In the genomic region with DNA sequence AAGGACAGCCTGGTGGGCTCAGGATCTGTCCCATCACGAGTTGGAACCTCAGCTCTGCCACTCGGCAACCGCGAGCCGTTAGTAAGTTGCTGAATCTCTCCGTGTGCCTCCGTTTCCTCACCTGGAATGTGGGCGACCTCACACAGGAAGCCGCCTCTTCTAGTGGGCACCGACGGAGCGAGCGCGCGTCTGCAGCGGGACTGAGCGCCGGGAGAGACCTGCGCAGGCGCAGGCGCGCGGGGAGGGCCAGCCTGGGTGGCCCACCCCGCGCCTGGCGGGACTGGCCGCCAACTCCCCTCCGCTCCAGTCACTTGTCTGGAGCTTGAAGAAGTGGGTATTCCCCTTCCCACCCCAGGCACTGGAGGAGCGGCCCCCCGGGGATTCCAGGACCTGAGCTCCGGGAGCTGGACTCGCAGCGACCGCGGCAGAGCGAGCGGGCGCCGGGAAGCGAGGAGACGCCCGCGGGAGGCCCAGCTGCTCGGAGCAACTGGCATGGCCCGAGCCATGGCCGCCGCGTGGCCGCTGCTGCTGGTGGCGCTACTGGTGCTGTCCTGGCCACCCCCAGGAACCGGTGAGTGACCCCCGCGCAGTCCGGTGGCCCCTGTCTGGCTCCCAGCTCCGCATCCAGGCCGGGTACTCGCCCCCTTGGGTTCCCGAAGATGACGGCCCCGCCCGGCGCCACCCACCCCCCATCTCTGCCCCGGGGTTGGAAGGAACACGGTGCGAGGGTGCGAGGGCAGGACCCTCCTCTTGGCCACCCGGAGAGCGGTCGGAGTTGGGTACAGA, we compare ENCODE assay signal across 8 cellular contexts. TPM values are rescaled to one million over a fixed set of nuclear protein-coding genes. Genes with fewer than 3 reads are reported as not detected.
DNase-seq lines count a peak whose midpoint lies in the region; ATAC-seq and TF ChIP-seq lines count a peak whose summit lies in the region.

A gene with protein sequence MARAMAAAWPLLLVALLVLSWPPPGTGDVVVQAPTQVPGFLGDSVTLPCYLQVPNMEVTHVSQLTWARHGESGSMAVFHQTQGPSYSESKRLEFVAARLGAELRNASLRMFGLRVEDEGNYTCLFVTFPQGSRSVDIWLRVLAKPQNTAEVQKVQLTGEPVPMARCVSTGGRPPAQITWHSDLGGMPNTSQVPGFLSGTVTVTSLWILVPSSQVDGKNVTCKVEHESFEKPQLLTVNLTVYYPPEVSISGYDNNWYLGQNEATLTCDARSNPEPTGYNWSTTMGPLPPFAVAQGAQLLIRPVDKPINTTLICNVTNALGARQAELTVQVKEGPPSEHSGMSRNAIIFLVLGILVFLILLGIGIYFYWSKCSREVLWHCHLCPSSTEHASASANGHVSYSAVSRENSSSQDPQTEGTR (plus strand): TSS at position 306 of the 786 bp plus-strand sequence. CDS start 187 bp downstream, at position 493.

- peaks cover 9% of the 10 kb centered on the region for H3K27me3 Mint-ChIP-seq in activated T-cell treated with anti-CD3 and anti-CD28 coated beads, Interleukin-2, amount 50 U/mL, for 72 hours (ENCODE audit: low read depth)

- no peaks in the 10 kb centered on the region for H3K9me3 Mint-ChIP-seq in activated T-cell treated with anti-CD3 and anti-CD28 coated beads, Interleukin-2, amount 50 U/mL, for 72 hours

- H3K27ac ChIP-seq in HCT116 (ENCODE audit: low read depth, low read length) = peak within 1 kb of the TSS; percentile 98
- peak within 1 kb of the TSS; percentile 60 for H3K27ac ChIP-seq in muscle layer of duodenum (ENCODE audit: low read length)
- H3K27ac ChIP-seq in stomach = peak within 1 kb of the TSS; percentile 83 to 92 (median 85)

- H3K4me2 ChIP-seq in HCT116 (ENCODE audit: low read length) = peak within 1 kb of the TSS; percentile 96

- H3K9me3 ChIP-seq in HCT116 (ENCODE audit: control insufficient read depth in 1 of 2, insufficient read depth in 1 of 2, low read depth in 1 of 2, low read length in 2 of 2) = no peaks in the 10 kb centered on the region
- no peaks in the 10 kb centered on the region for H3K9me3 ChIP-seq in muscle layer of duodenum (ENCODE audit: control insufficient read depth in 1 of 2, low read length in 2 of 2)
- H3K9me3 ChIP-seq in stomach = no peaks in the 10 kb centered on the region

- DNase-seq in AG09309 (ENCODE audit: low read depth) (no peak), HCT116 (ENCODE audit: low read depth, low spot score) (no peak), NCI-H82 (lab: John Stamatoyannopoulos, UW) (peak; percentile 88), fibroblast of pulmonary artery (ENCODE audit: low read depth) (peak; percentile 68), stomach (peak; percentile 72)
- peak; percentile 59 for DNase-seq in activated T-cell treated with anti-CD3 and anti-CD28 coated beads, Interleukin-2, amount 50 U/mL, for 72 hours

- H3K36me3 Mint-ChIP-seq in activated T-cell treated with anti-CD3 and anti-CD28 coated beads, Interleukin-2, amount 50 U/mL, for 72 hours (ENCODE audit: insufficient read depth in 2 of 2) = peaks cover 0 to 2% of the 10 kb centered on the region in 2 donors

- peaks cover 5% of the 10 kb centered on the region; the same call in 1 of the 2 replicates for H4K20me1 ChIP-seq in HCT116 (ENCODE audit: insufficient read depth)

- 0 to 1% (median 0%) methylated on average over 23 to 69 of the region's 69 CpGs for WGBS in stomach, 5 donors

- peak within 1 kb of the TSS; percentile 86 for H3K9ac ChIP-seq in HCT116 (ENCODE audit: low read length)

- intact Hi-C loops in HCT116 (cut with micrococcal nuclease) (loop anchor here (5.0 kb wide), 1 partner anchor 56 kb away; no protein-coding TSS in a partner anchor), stomach (cut with DNase I; ENCODE audit: low total_unique reads) (no loop called here)

- no peak for TF ChIP-seq EP300 in stomach (IDR thresholded peaks at IDR 0.05)

- peaks cover 8% of the 10 kb centered on the region for H3K4me1 Mint-ChIP-seq in activated T-cell treated with anti-CD3 and anti-CD28 coated beads, Interleukin-2, amount 50 U/mL, for 72 hours (ENCODE audit: low read depth)

- no peaks in the 10 kb centered on the region for H3K9me2 ChIP-seq in HCT116 (ENCODE audit: insufficient read depth)

- TF ChIP-seq POLR2A in HCT116 (IDR thresholded peaks at IDR 0.05; ENCODE audit: borderline replicate concordance, extremely low read depth, insufficient read depth, insufficient read length) = no peak
- TF ChIP-seq POLR2A in stomach (IDR thresholded peaks at IDR 0.05) = no peak

- CTCF ChIA-PET in HCT116 (lab: Charles Lee) = interaction anchor here (1.3 to 2.1 kb wide), 3 partner anchors 10 to 73 kb away, joined by 4 to 7 read pairs (median 5); no protein-coding TSS in a partner anchor

- H3K79me2 ChIP-seq in HCT116 (ENCODE audit: insufficient read depth, low read length) = peaks cover 44% of the 10 kb centered on the region

- H2AFZ ChIP-seq in HCT116 (ENCODE audit: low read depth, low read length, poor library complexity, severe bottlenecking) = peak within 1 kb of the TSS; percentile 37

- peak within 1 kb of the TSS; percentile 86 to 87 for H3K4me3 Mint-ChIP-seq in activated T-cell treated with anti-CD3 and anti-CD28 coated beads, Interleukin-2, amount 50 U/mL, for 72 hours

- RAD21 ChIA-PET in HCT116 (lab: Charles Lee; ENCODE audit: low non-redundant PET in 1 of 2, low total read pairs in 2 of 2, uncharacterized antibody in 2 of 2, unreplicated experiment in 2 of 2) = interaction anchor here in 1 of 2 experiments (1.2 kb wide), 1 partner anchor 13 kb away, joined by 3 read pairs; no protein-coding TSS in a partner anchor

- peak within 1 kb of the TSS; percentile 69 for H3K4me3 ChIP-seq in AG09309 (ENCODE audit: control insufficient read depth, low read depth, low read length)
- peak within 1 kb of the TSS; percentile 82 to 91 for H3K4me3 ChIP-seq in HCT116 (replicated peaks in 1 of 2; ENCODE audit: low read depth in 1 of 2, low read length in 2 of 2)
- peak within 1 kb of the TSS; percentile 71 for H3K4me3 ChIP-seq in fibroblast of pulmonary artery (replicated peaks; ENCODE audit: low read depth, low read length)
- peak within 1 kb of the TSS; percentile 68 to 93 for H3K4me3 ChIP-seq in muscle layer of duodenum (ENCODE audit: low read depth in 1 of 2, low read length in 2 of 2)
- peak within 1 kb of the TSS; percentile 67 to 78 (median 72) for H3K4me3 ChIP-seq in stomach

- TF ChIP-seq CTCF in AG09309 (IDR thresholded peaks at IDR 0.05; ENCODE audit: control insufficient read depth, insufficient read depth, low read depth, low read length, missing control alignments) (no peak), HCT116 (IDR thresholded peaks at IDR 0.05 in 2 of 3, conservative IDR thresholded peaks at IDR 0.05 in 1 of 3; ENCODE audit: borderline replicate concordance in 1 of 3, insufficient read depth in 1 of 3, low read depth in 2 of 3, low read length in 2 of 3) (no peak), fibroblast of pulmonary artery (IDR thresholded peaks at IDR 0.05; ENCODE audit: low read length, missing control alignments) (no peak), stomach (IDR thresholded peaks at IDR 0.05) (no peak)

- H3K36me3 ChIP-seq in HCT116 (ENCODE audit: control insufficient read depth in 1 of 2, insufficient read depth in 2 of 2, low read length in 2 of 2) = peaks cover 12 to 21% of the 10 kb centered on the region in 2 experiments; a peak in 3 of 4 replicates
- H3K36me3 ChIP-seq in muscle layer of duodenum (ENCODE audit: control insufficient read depth in 1 of 2, insufficient read depth in 2 of 2, low read length in 2 of 2) = no peaks in the 10 kb centered on the region
- H3K36me3 ChIP-seq in stomach = peaks cover 3 to 20% (median 14%) of the 10 kb centered on the region in 4 donors

- POLR2A ChIA-PET in HCT116 (lab: Charles Lee) = interaction anchor here (0.8 to 2.5 kb wide), 10 partner anchors 8 to 247 kb away, joined by 3 to 16 read pairs (median 3); no protein-coding TSS in a partner anchor

- peak; percentile 91 for ATAC-seq in HCT116
- peak; percentile 78 to 90 for ATAC-seq in activated T-cell treated with anti-CD3 and anti-CD28 coated beads, Interleukin-2, amount 50 U/mL, for 72 hours (replicated peaks in 1 of 2)
- no peak for ATAC-seq in HG02938 (IDR thresholded peaks at IDR 0.05; ENCODE audit: unreplicated experiment)

- no peak within 1 kb of the TSS for H3K27ac Mint-ChIP-seq in activated T-cell treated with anti-CD3 and anti-CD28 coated beads, Interleukin-2, amount 50 U/mL, for 72 hours

- TF ChIP-seq RAD21 in HCT116 (IDR thresholded peaks at IDR 0.05; ENCODE audit: low read depth) = no peak

- BruUV-seq in HCT116 (replicated peaks; lab: Mats Ljungman, UMichigan) = no TSS peak

- H3K27me3 ChIP-seq in HCT116 (ENCODE audit: insufficient read depth, low read length) = no peaks in the 10 kb centered on the region
- H3K27me3 ChIP-seq in muscle layer of duodenum (ENCODE audit: low read depth, low read length) = no peaks in the 10 kb centered on the region
- H3K27me3 ChIP-seq in stomach = no peaks in the 10 kb centered on the region

- H3K4me1 ChIP-seq in HCT116 (ENCODE audit: control insufficient read depth in 1 of 2, insufficient read depth in 2 of 2, low read length in 2 of 2) (peaks cover 4 to 13% of the 10 kb centered on the region in 2 experiments; a peak in 3 of 4 replicates), muscle layer of duodenum (ENCODE audit: control insufficient read depth in 1 of 2, insufficient read depth in 2 of 2, low read length in 2 of 2) (peaks cover 0 to 18% of the 10 kb centered on the region in 2 donors), stomach (peaks cover 0 to 45% (median 43%) of the 10 kb centered on the region in 4 donors)

TF ChIP-seq in HCT116, 20 proteins besides CTCF, POLR2A, EP300 and RAD21 (continues in another document):
- no peak for TF ChIP-seq EGR1 (IDR thresholded peaks at IDR 0.05; ENCODE audit: low read depth)
- TF ChIP-seq TCF7L2 (IDR thresholded peaks at IDR 0.05; ENCODE audit: borderline replicate concordance, extremely low read depth, insufficient read depth, insufficient read length) = no peak
- TF ChIP-seq ELF1 (IDR thresholded peaks at IDR 0.05; ENCODE audit: borderline replicate concordance, low read depth) = no peak
- TF ChIP-seq SIN3A (IDR thresholded peaks at IDR 0.05; ENCODE audit: low read depth) = peak; percentile 41; the same call in 1 of the 2 replicates
- TF ChIP-seq, protein P1, sequence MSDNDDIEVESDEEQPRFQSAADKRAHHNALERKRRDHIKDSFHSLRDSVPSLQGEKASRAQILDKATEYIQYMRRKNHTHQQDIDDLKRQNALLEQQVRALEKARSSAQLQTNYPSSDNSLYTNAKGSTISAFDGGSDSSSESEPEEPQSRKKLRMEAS (IDR thresholded peaks at IDR 0.05) = no peak; the same call in 1 of the 2 replicates
- TF ChIP-seq SRF (IDR thresholded peaks at IDR 0.05; ENCODE audit: low read depth) = no peak
- TF ChIP-seq ZFX (IDR thresholded peaks at IDR 0.05) = peak; percentile 87
- TF ChIP-seq JUND (IDR thresholded peaks at IDR 0.05) = no peak
- peak; percentile 93 for TF ChIP-seq POLR2AphosphoS5 (IDR thresholded peaks at IDR 0.05; ENCODE audit: low read depth, low read length)
- no peak for TF ChIP-seq FOSL1 (IDR thresholded peaks at IDR 0.05; ENCODE audit: low read depth)
- TF ChIP-seq EZH2 (IDR thresholded peaks at IDR 0.05) = no peak

RNA-seq across cellular contexts. Expression of the gene that starts here (rescaled TPM):
- 62.0 TPM for total RNA-seq in HCT116 (2021; ENCODE audit: unreplicated experiment)
- polyA plus RNA-seq in HCT116 (2012) = 73.6 and 73.8 TPM in 2 replicates
- 10 to 100 TPM; 13.9 to 17.5 TPM for total RNA-seq in activated T-cell treated with anti-CD3 and anti-CD28 coated beads, Interleukin-2, amount 50 U/mL, for 72 hours
- 10 to 100 TPM; 33.2 to 80.8 (median 39.1) TPM for total RNA-seq in stomach
- 10 to 100 TPM in 1 of 3 donors, 1 to 10 TPM in 2; 4.9 to 15.8 (median 10.0) TPM for polyA plus RNA-seq in stomach

Comparison
In these comparisons a context has a peak if more than half of its experiments do, and no peak if none do; other contexts are left out.
1. DNase-seq: peak in NCI-H82 (single experiment), activated T-cell treated with anti-CD3 and anti-CD28 coated beads, Interleukin-2, amount 50 U/mL, for 72 hours (2 of 2), fibroblast of pulmonary artery (single experiment) and stomach (single experiment); none in AG09309 (single experiment) and HCT116 (single experiment).
2. Peak in every context shown above with its lines, with median percentiles within 50 percentile points of each other: H3K4me3 ChIP-seq and H3K27ac ChIP-seq.